ENCODE assay signal across 9 cellular contexts in the genomic region with DNA sequence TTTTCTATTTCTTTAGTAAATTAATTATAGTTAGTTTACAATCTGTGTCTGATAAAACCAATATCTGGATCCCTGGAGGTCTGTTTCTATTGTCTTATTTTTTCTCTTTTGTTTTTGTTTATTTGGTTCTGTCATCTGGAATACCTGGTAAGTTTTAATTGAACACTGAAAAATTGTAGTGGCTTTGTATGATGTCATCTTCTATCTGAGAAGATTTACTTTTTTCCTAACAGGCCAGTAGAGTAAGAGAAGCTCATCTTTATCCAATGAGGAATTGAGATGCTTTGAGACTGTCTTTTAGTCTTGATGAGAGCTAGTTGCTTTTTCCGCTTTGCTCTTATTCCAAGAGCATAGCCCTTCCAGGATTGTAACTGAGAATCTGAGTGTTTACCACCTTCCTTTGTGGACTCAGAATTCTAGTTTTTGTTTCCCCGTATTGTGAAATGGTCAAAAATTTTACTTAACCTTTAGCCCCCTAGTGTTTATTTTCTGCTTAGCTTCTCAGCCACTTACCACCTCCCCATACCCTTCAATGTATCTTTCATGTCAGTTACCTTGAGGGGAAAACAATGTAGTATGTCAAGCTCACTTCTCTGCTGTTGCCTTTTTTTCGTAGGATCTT. TPM values are rescaled to one million over a fixed set of nuclear protein-coding genes. Genes with fewer than 3 reads are reported as not detected.
A peak's percentile ranks its signal among the peaks of the same experiment; 100 is the strongest.
DNase-seq lines count a peak whose midpoint lies in the region; ATAC-seq and TF ChIP-seq lines count a peak whose summit lies in the region.
"Had no signal": no experiment of that assay in that cellular context is flagged by ENCODE, and none has a peak within 500 bp of the region (broad histone marks: within the 10 kb centered on the region; RNA-seq: fewer than 3 reads in every experiment).

No MANE protein-coding gene starts in this region.

- H3K79me2 ChIP-seq in OCI-LY3 (ENCODE audit: low read length) = no peaks in the 10 kb centered on the region

- H3K27ac ChIP-seq in left ventricle myocardium inferior (replicated peaks) (no peak overlapping the region), OCI-LY3 (ENCODE audit: low read length) (no peak overlapping the region), endodermal cell (ENCODE audit: low read depth, low read length) (no peak overlapping the region), upper lobe of right lung (no peak overlapping the region)

- H3K4me2 ChIP-seq in OCI-LY3 (ENCODE audit: low read length) = no peak overlapping the region

- H3K4me3 Mint-ChIP-seq in endodermal cell = no peak overlapping the region

- H3K4me1 Mint-ChIP-seq in endodermal cell = peaks cover 32% of the 10 kb centered on the region

- H3K9me3 ChIP-seq in left ventricle myocardium inferior (replicated peaks) (no peaks in the 10 kb centered on the region), OCI-LY3 (ENCODE audit: insufficient read depth, low read length) (no peaks in the 10 kb centered on the region), endodermal cell (ENCODE audit: control insufficient read depth, low read length) (no peaks in the 10 kb centered on the region), upper lobe of right lung (no peaks in the 10 kb centered on the region)

- H3K27ac Mint-ChIP-seq in endodermal cell = no peak overlapping the region

- H3K9ac ChIP-seq in OCI-LY3 (ENCODE audit: low read length) (no peak overlapping the region), endodermal cell (ENCODE audit: extremely low read depth, low read length, poor library complexity, severe bottlenecking) (no peak overlapping the region)

- intact Hi-C loops in left ventricle myocardium inferior (cut with micrococcal nuclease) (no loop called here), left ventricle myocardium superior (cut with micrococcal nuclease) (no loop called here), upper lobe of right lung (cut with DNase I) (no loop called here)

- DNase-seq in left ventricle myocardium inferior = no peak
- no peak for DNase-seq in left ventricle myocardium superior
- peak; percentile 43 for DNase-seq in endodermal cell
- no peak for DNase-seq in upper lobe of right lung
- no peak for DNase-seq in DMS79 treated with DMSO at 0.1 percent for 48 hours (lab: John Stamatoyannopoulos, UW)
- DNase-seq in amniotic stem cell (lab: John Stamatoyannopoulos, UW) = no peak
- no peak for DNase-seq in AG08395 (ENCODE audit: low spot score)
- DNase-seq: GF-D8 had no signal

- H3K27me3 ChIP-seq in left ventricle myocardium inferior (ENCODE audit: low read depth) (no peaks in the 10 kb centered on the region), OCI-LY3 (ENCODE audit: low read depth, low read length) (no peaks in the 10 kb centered on the region), endodermal cell (ENCODE audit: control insufficient read depth, insufficient read depth, low read length, poor library complexity, severe bottlenecking) (no peaks in the 10 kb centered on the region), upper lobe of right lung (no peaks in the 10 kb centered on the region)

- ATAC-seq in left ventricle myocardium superior = no peak
- ATAC-seq in upper lobe of right lung = peak; percentile 31

- H2AFZ ChIP-seq in OCI-LY3 (ENCODE audit: low read depth, low read length) = no peak overlapping the region

- H3K36me3 ChIP-seq in left ventricle myocardium inferior = no peaks in the 10 kb centered on the region
- H3K36me3 ChIP-seq in OCI-LY3 (replicated peaks; ENCODE audit: low read depth, low read length) = no peaks in the 10 kb centered on the region
- H3K36me3 ChIP-seq in endodermal cell (ENCODE audit: control insufficient read depth, insufficient read depth, low read length) = peaks cover 5% of the 10 kb centered on the region
- no peaks in the 10 kb centered on the region for H3K36me3 ChIP-seq in upper lobe of right lung

- H4K20me1 ChIP-seq in OCI-LY3 (ENCODE audit: insufficient read depth, low read length) = no peaks in the 10 kb centered on the region

- H3K4me1 ChIP-seq in left ventricle myocardium inferior (peaks cover 31% of the 10 kb centered on the region), OCI-LY3 (ENCODE audit: low read length) (no peaks in the 10 kb centered on the region), endodermal cell (ENCODE audit: control insufficient read depth, insufficient read depth, low read length) (no peaks in the 10 kb centered on the region), upper lobe of right lung (no peaks in the 10 kb centered on the region)

- H3K27me3 Mint-ChIP-seq in endodermal cell (ENCODE audit: insufficient read depth) = no peaks in the 10 kb centered on the region

- H3K9me3 Mint-ChIP-seq in endodermal cell = no peaks in the 10 kb centered on the region

- TF ChIP-seq CTCF in left ventricle myocardium inferior (IDR thresholded peaks at IDR 0.05; ENCODE audit: borderline replicate concordance) (peak; percentile 31), OCI-LY3 (IDR thresholded peaks at IDR 0.05; ENCODE audit: low read depth, low read length) (peak; percentile 46), endodermal cell (conservative IDR thresholded peaks at IDR 0.05) (peak; percentile 79), upper lobe of right lung (IDR thresholded peaks at IDR 0.05) (peak; percentile 32)

- WGBS in endodermal cell (ENCODE audit: insufficient coverage in 1 of 2, insufficient read length in 1 of 2), 2 experiments = 83 to 93% methylated on average over 2 of the region's 3 CpGs

- H3K36me3 Mint-ChIP-seq in endodermal cell (ENCODE audit: low read depth) = peaks cover 8% of the 10 kb centered on the region

- no peak overlapping the region for H3K4me3 ChIP-seq in left ventricle myocardium inferior
- H3K4me3 ChIP-seq in OCI-LY3 (ENCODE audit: low read length) = no peak overlapping the region
- H3K4me3 ChIP-seq in endodermal cell (ENCODE audit: low read length) = no peak overlapping the region
- no peak overlapping the region for H3K4me3 ChIP-seq in upper lobe of right lung

RNA-seq across cellular contexts. Expression of gene PTGFRN, which starts 25.0 kb away (rescaled TPM):
- total RNA-seq in left ventricle myocardium inferior (111 TPM), left ventricle myocardium superior (99.6 TPM), endodermal cell (10 to 100 TPM; 41.6 to 43.2 TPM), upper lobe of right lung (31.2 TPM)
- 46.4 TPM for polyA plus RNA-seq in endodermal cell (2013, experiment 1 of 2)
- 42.7 TPM for polyA plus RNA-seq in endodermal cell (2013, experiment 2 of 2)
